In the genomic region with DNA sequence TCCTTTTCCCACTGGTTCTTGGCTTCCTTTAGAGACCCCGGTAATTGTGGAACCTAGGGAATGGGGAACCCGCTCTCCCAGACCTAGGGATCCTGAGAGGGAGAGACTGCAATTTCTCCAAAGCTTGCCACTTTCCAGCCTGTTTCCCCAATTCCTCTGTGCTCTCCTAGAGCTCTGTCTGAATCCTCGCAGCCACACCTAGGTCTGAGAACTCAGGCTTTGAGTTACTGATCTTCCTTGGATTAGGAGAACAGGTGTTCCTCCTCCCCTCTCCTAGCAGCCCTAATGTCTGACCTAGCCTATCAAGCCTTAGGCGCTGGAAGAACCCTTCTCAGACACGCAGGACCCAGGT, we compare ENCODE assay signal across 8 cellular contexts. TPM values are rescaled to one million over a fixed set of nuclear protein-coding genes. Genes with fewer than 3 reads are reported as not detected.
DNase-seq lines count a peak whose midpoint lies in the region; ATAC-seq and TF ChIP-seq lines count a peak whose summit lies in the region.

No MANE protein-coding gene starts in this region.

- H3K27ac ChIP-seq in heart right ventricle, result no peak overlapping the region
- no peak overlapping the region for H3K27ac ChIP-seq in mesenchymal stem cell (ENCODE audit: low read length, poor library complexity, severe bottlenecking)
- no peak overlapping the region for H3K27ac ChIP-seq in upper lobe of left lung

- 38 to 40% methylated on average over 5 of the region's 5 CpGs for WGBS in heart right ventricle, 2 donors
- WGBS in mesenchymal stem cell, result 39% methylated on average over 5 of the region's 5 CpGs
- WGBS in upper lobe of left lung, 2 donors, result 37 to 48% methylated on average over 5 of the region's 5 CpGs

- no peak overlapping the region for H3K9ac ChIP-seq in mesenchymal stem cell (ENCODE audit: low read length)

- H3K36me3 ChIP-seq in heart right ventricle (peaks cover 0 to 36% (median 6%) of the 10 kb centered on the region in 9 donors), mesenchymal stem cell (ENCODE audit: control insufficient read depth in 1 of 2, insufficient read depth in 2 of 2, low read depth in 1 of 2, low read length in 2 of 2) (peaks cover 15 to 16% of the 10 kb centered on the region in 2 experiments), upper lobe of left lung (peaks cover 0 to 20% (median 8%) of the 10 kb centered on the region in 4 donors)

- H3K27me3 Mint-ChIP-seq in activated T-helper 17 cell treated with anti-CD3 and anti-CD28 coated beads, Interleukin-2, amount 50 U/mL, for 72 hours, result peaks cover 18% of the 10 kb centered on the region

- TF ChIP-seq POLR2A in upper lobe of left lung (IDR thresholded peaks at IDR 0.05), result no peak

- H3K23ac ChIP-seq in mesenchymal stem cell (ENCODE audit: low read length in 2 of 2), result no peak overlapping the region

- no peak for TF ChIP-seq EP300 in upper lobe of left lung (IDR thresholded peaks at IDR 0.05)

- no peaks in the 10 kb centered on the region for H3K9me3 Mint-ChIP-seq in activated T-helper 17 cell treated with anti-CD3 and anti-CD28 coated beads, Interleukin-2, amount 50 U/mL, for 72 hours

- no peak overlapping the region for H4K91ac ChIP-seq in mesenchymal stem cell (ENCODE audit: low read length)

- H3K27me3 ChIP-seq in heart right ventricle, result peaks cover 3 to 56% (median 32%) of the 10 kb centered on the region in 7 donors
- peaks cover 58 to 85% of the 10 kb centered on the region in 2 experiments for H3K27me3 ChIP-seq in mesenchymal stem cell (ENCODE audit: control insufficient read depth in 1 of 2, insufficient read depth in 1 of 2, low read length in 2 of 2)
- H3K27me3 ChIP-seq in upper lobe of left lung, result no peaks in the 10 kb centered on the region

- H2BK12ac ChIP-seq in mesenchymal stem cell (ENCODE audit: low read length in 2 of 2), result no peak overlapping the region

- H3K4me3 ChIP-seq in heart right ventricle, result peak overlapping the region in 8 of 10 donors; percentile 33 to 63 (median 52)
- no peak overlapping the region for H3K4me3 ChIP-seq in mesenchymal stem cell (ENCODE audit: insufficient read depth in 1 of 2, low read depth in 1 of 2, low read length in 2 of 2)
- H3K4me3 ChIP-seq in upper lobe of left lung, result peak overlapping the region in 3 of 4 donors; percentile 46 to 60 (median 57)

- H3K18ac ChIP-seq in mesenchymal stem cell (ENCODE audit: low read depth in 1 of 2, low read length in 2 of 2), result no peak overlapping the region

- peaks cover 9% of the 10 kb centered on the region for H3K4me1 Mint-ChIP-seq in activated T-helper 17 cell treated with anti-CD3 and anti-CD28 coated beads, Interleukin-2, amount 50 U/mL, for 72 hours

- H3K4ac ChIP-seq in mesenchymal stem cell (ENCODE audit: low read depth in 1 of 2, low read length in 2 of 2), result no peak overlapping the region

- H3K4me1 ChIP-seq in heart right ventricle (peaks cover 0 to 20% (median 14%) of the 10 kb centered on the region in 9 donors), mesenchymal stem cell (ENCODE audit: control insufficient read depth, insufficient read depth, low read depth, low read length) (peaks cover 15% of the 10 kb centered on the region), upper lobe of left lung (peaks cover 13 to 20% (median 18%) of the 10 kb centered on the region in 4 donors)

- H3K79me1 ChIP-seq in mesenchymal stem cell (replicated peaks; ENCODE audit: low read length, poor library complexity, severe bottlenecking), result no peaks in the 10 kb centered on the region

- TF ChIP-seq CTCF in heart right ventricle (IDR thresholded peaks at IDR 0.05) (peak in 3 of 9 donors; percentile 13 to 37 (median 28)), upper lobe of left lung (IDR thresholded peaks at IDR 0.05) (no peak)

- no peak overlapping the region for H2AK5ac ChIP-seq in mesenchymal stem cell (ENCODE audit: low read length, severe bottlenecking)

- no peak overlapping the region for H3K14ac ChIP-seq in mesenchymal stem cell (ENCODE audit: low read length in 2 of 2)

- peak overlapping the region; percentile 47 for H3K27ac Mint-ChIP-seq in activated T-helper 17 cell treated with anti-CD3 and anti-CD28 coated beads, Interleukin-2, amount 50 U/mL, for 72 hours

- H4K8ac ChIP-seq in mesenchymal stem cell (ENCODE audit: low read length), result no peak overlapping the region

- ATAC-seq in heart right ventricle (no peak), Right ventricle myocardium superior (ENCODE audit: poor library complexity) (no peak), upper lobe of left lung (ENCODE audit: low FRiP score in 2 of 2) (no peak)
- peak; percentile 1 for ATAC-seq in activated T-helper 17 cell treated with anti-CD3 and anti-CD28 coated beads, Interleukin-2, amount 50 U/mL, for 72 hours (replicated peaks)

- no peak overlapping the region for H2AFZ ChIP-seq in mesenchymal stem cell (ENCODE audit: low read depth, low read length)

- DNase-seq in heart right ventricle, result no peak
- DNase-seq in Right ventricle myocardium superior, result no peak
- no peak for DNase-seq in mesenchymal stem cell
- no peak for DNase-seq in upper lobe of left lung
- DNase-seq in T-helper 9 cell, result no peak
- DNase-seq in stimulated activated CD4-positive, alpha-beta T cell treated with anti-CD3 and anti-CD28 coated beads, Interleukin-2, amount 100 ng/mL, for 24 hours, result no peak
- DNase-seq in DMS53 treated with DMSO at 0.1 percent for 48 hours (lab: John Stamatoyannopoulos, UW; ENCODE audit: unreplicated experiment), result no peak

- peak overlapping the region; percentile 69 for H3K4me2 ChIP-seq in mesenchymal stem cell (ENCODE audit: low read length, poor library complexity, severe bottlenecking)

- no peak overlapping the region for H2BK5ac ChIP-seq in mesenchymal stem cell (ENCODE audit: low read depth, low read length, poor library complexity, severe bottlenecking)

- H2BK15ac ChIP-seq in mesenchymal stem cell (ENCODE audit: low read depth, poor library complexity, severe bottlenecking), result no peak overlapping the region

- peaks cover 27% of the 10 kb centered on the region for H3K36me3 Mint-ChIP-seq in activated T-helper 17 cell treated with anti-CD3 and anti-CD28 coated beads, Interleukin-2, amount 50 U/mL, for 72 hours (ENCODE audit: low read depth)

- intact Hi-C loops in heart right ventricle (cut with DNase I), result no loop called here
- intact Hi-C loops in Right ventricle myocardium superior (cut with DNase I), result no loop called here

- no peak overlapping the region for H2BK120ac ChIP-seq in mesenchymal stem cell (ENCODE audit: low read depth, low read length)

- peak overlapping the region; percentile 81 for H3K4me3 Mint-ChIP-seq in activated T-helper 17 cell treated with anti-CD3 and anti-CD28 coated beads, Interleukin-2, amount 50 U/mL, for 72 hours

- H3K9me3 ChIP-seq in heart right ventricle, result no peaks in the 10 kb centered on the region
- no peaks in the 10 kb centered on the region for H3K9me3 ChIP-seq in mesenchymal stem cell (ENCODE audit: control insufficient read depth, low read length)
- H3K9me3 ChIP-seq in upper lobe of left lung, result no peaks in the 10 kb centered on the region

RNA-seq across cellular contexts. Expression of a gene that starts 20.0 kb away (rescaled TPM):
- total RNA-seq in heart right ventricle (not detected), Right ventricle myocardium superior (not detected), upper lobe of left lung (under 1 TPM in 1 of 6 donors, not detected in 5; 0.17 TPM)
- polyA plus RNA-seq in heart right ventricle, result not detected
- total RNA-seq in activated T-helper 17 cell treated with anti-CD3 and anti-CD28 coated beads, Interleukin-2, amount 50 U/mL, for 72 hours, result under 1 TPM; 0.11 to 0.16 TPM
- polyA plus RNA-seq in mesenchymal stem cell (2013, experiment 1 of 2), result not detected
- polyA plus RNA-seq in mesenchymal stem cell (2013, experiment 2 of 2), result not detected

RNA-seq across cellular contexts. Expression of a gene that starts 36.9 kb away (rescaled TPM):
- total RNA-seq in heart right ventricle (10 to 100 TPM in 1 of 10 donors, 1 to 10 TPM in 9; 6.7 to 10.6 (median 8.3) TPM), Right ventricle myocardium superior (7.9 TPM), upper lobe of left lung (10 to 100 TPM in 3 of 6 donors, 1 to 10 TPM in 3; 3.6 to 43.0 (median 10.3) TPM)
- 10 to 100 TPM in 1 of 2 donors, 1 to 10 TPM in 1; 2.7 to 28.2 TPM for polyA plus RNA-seq in heart right ventricle
- 100 to 1,000 TPM in 1 of 2 donors, 10 to 100 TPM in 1; 67.0 to 127 TPM for total RNA-seq in activated T-helper 17 cell treated with anti-CD3 and anti-CD28 coated beads, Interleukin-2, amount 50 U/mL, for 72 hours
- 3.5 TPM for polyA plus RNA-seq in mesenchymal stem cell (2013, experiment 1 of 2)
- 3.2 TPM for polyA plus RNA-seq in mesenchymal stem cell (2013, experiment 2 of 2)

RNA-seq across cellular contexts. Expression of a gene that starts 46.9 kb away (rescaled TPM):
- 100 to 1,000 TPM; 321 to 498 (median 422) TPM for total RNA-seq in heart right ventricle
- 100 to 1,000 TPM; 750 to 915 TPM for polyA plus RNA-seq in heart right ventricle
- total RNA-seq in Right ventricle myocardium superior, result 431 TPM
- 100 to 1,000 TPM; 350 to 380 TPM for total RNA-seq in activated T-helper 17 cell treated with anti-CD3 and anti-CD28 coated beads, Interleukin-2, amount 50 U/mL, for 72 hours
- 333 TPM for polyA plus RNA-seq in mesenchymal stem cell (2013, experiment 1 of 2)
- polyA plus RNA-seq in mesenchymal stem cell (2013, experiment 2 of 2), result 343 TPM
- 100 to 1,000 TPM; 110 to 152 (median 137) TPM for total RNA-seq in upper lobe of left lung

RNA-seq across cellular contexts. Expression of a gene that starts 52.9 kb away (rescaled TPM):
- total RNA-seq in heart right ventricle (10 to 100 TPM; 40.9 to 66.8 (median 50.4) TPM), Right ventricle myocardium superior (43.0 TPM), upper lobe of left lung (10 to 100 TPM in 4 of 6 donors, 1 to 10 TPM in 2; 7.2 to 34.6 (median 18.4) TPM)
- 1 to 10 TPM; 7.1 to 7.2 TPM for polyA plus RNA-seq in heart right ventricle
- 10 to 100 TPM; 53.3 to 60.2 TPM for total RNA-seq in activated T-helper 17 cell treated with anti-CD3 and anti-CD28 coated beads, Interleukin-2, amount 50 U/mL, for 72 hours
- polyA plus RNA-seq in mesenchymal stem cell (2013, experiment 1 of 2), result 20.0 TPM
- 20.1 TPM for polyA plus RNA-seq in mesenchymal stem cell (2013, experiment 2 of 2)

Comparison
In these comparisons a context has a peak if more than half of its experiments do, and no peak if none do; other contexts are left out.
1. H3K4me3 ChIP-seq: peak in heart right ventricle (8 of 10) and upper lobe of left lung (3 of 4); none in mesenchymal stem cell (0 of 2).